ENCODE assay signal across 8 cellular contexts in genomic region chrX:70196961-70197805, GRCh38. TPM values are rescaled to one million over a fixed set of nuclear protein-coding genes. Genes with fewer than 3 reads are reported as not detected.
DNase-seq lines count a peak whose midpoint lies in the region; ATAC-seq and TF ChIP-seq lines count a peak whose summit lies in the region.

No MANE protein-coding gene starts in this region.

- TF ChIP-seq POLR2A in esophagus squamous epithelium (IDR thresholded peaks at IDR 0.05), result no peak

- ATAC-seq in GM18517 (IDR thresholded peaks at IDR 0.05; ENCODE audit: unreplicated experiment) (peak; percentile 87), HG03097 (IDR thresholded peaks at IDR 0.05; ENCODE audit: low FRiP score, unreplicated experiment) (peak; percentile 77)

- peak; percentile 32 for DNase-seq in AG08396 (ENCODE audit: low spot score)
- DNase-seq in NCI-H82 (lab: John Stamatoyannopoulos, UW), result peak; percentile 87
- DNase-seq in activated CD8-positive, alpha-beta memory T cell treated with anti-CD3 and anti-CD28 coated beads, Interleukin-2, amount 50 U/mL, for 24 hours (ENCODE audit: extremely low read depth), result peak; percentile 20
- DNase-seq in esophagus squamous epithelium (lab: John Stamatoyannopoulos, UW), result no peak
- no peak for DNase-seq in osteocyte (ENCODE audit: extremely low spot score, unreplicated experiment)
- no peak for DNase-seq in NCI-H1436 treated with DMSO at 0.1 percent for 48 hours (lab: John Stamatoyannopoulos, UW)

- no peaks in the 10 kb centered on the region for H3K27me3 ChIP-seq in esophagus squamous epithelium

- TF ChIP-seq CTCF in esophagus squamous epithelium (IDR thresholded peaks at IDR 0.05) (peak; percentile 35 to 73 (median 68)), osteocyte (IDR thresholded peaks at IDR 0.05) (peak; percentile 57)

- H3K36me3 Mint-ChIP-seq in osteocyte (ENCODE audit: unreplicated experiment), result no peaks in the 10 kb centered on the region

- no peaks in the 10 kb centered on the region for H3K36me3 ChIP-seq in esophagus squamous epithelium

- H3K27ac Mint-ChIP-seq in osteocyte (ENCODE audit: unreplicated experiment), result no peak overlapping the region

- no peak overlapping the region for H3K27ac ChIP-seq in esophagus squamous epithelium

- no peaks in the 10 kb centered on the region for H3K4me1 ChIP-seq in esophagus squamous epithelium

- 6 to 13% methylated on average over 5 to 10 of the region's 12 CpGs for WGBS in esophagus squamous epithelium, 2 donors

- H3K9me3 Mint-ChIP-seq in osteocyte (ENCODE audit: unreplicated experiment), result peaks cover 21% of the 10 kb centered on the region

- no peaks in the 10 kb centered on the region for H3K9me3 ChIP-seq in esophagus squamous epithelium

- intact Hi-C loops in esophagus squamous epithelium (cut with DNase I), result no loop called here

- peaks cover 1% of the 10 kb centered on the region for H3K4me1 Mint-ChIP-seq in osteocyte (ENCODE audit: unreplicated experiment)

- H3K27me3 Mint-ChIP-seq in osteocyte (ENCODE audit: unreplicated experiment), result peaks cover 6% of the 10 kb centered on the region

- H3K4me3 Mint-ChIP-seq in osteocyte (ENCODE audit: unreplicated experiment), result no peak overlapping the region

- H3K4me3 ChIP-seq in esophagus squamous epithelium, result no peak overlapping the region

RNA-seq across cellular contexts. Expression of gene DGAT2L6, which starts 19.9 kb away (rescaled TPM):
- total RNA-seq in esophagus squamous epithelium, result not detected
- not detected in 2 replicates for total RNA-seq in osteocyte

RNA-seq across cellular contexts. Expression of gene AWAT1, which starts 37.3 kb away (rescaled TPM):
- total RNA-seq in esophagus squamous epithelium (not detected), osteocyte (not detected in 2 replicates)

Comparison
In these comparisons a context has a peak if more than half of its experiments do, and no peak if none do; other contexts are left out.
1. DNase-seq: peak in AG08396 (single experiment), NCI-H82 (single experiment) and activated CD8-positive, alpha-beta memory T cell treated with anti-CD3 and anti-CD28 coated beads, Interleukin-2, amount 50 U/mL, for 24 hours (single experiment); none in esophagus squamous epithelium (single experiment), osteocyte (single experiment) and NCI-H1436 treated with DMSO at 0.1 percent for 48 hours (single experiment).